ENCODE assay signal across 8 cellular contexts in the genomic region with DNA sequence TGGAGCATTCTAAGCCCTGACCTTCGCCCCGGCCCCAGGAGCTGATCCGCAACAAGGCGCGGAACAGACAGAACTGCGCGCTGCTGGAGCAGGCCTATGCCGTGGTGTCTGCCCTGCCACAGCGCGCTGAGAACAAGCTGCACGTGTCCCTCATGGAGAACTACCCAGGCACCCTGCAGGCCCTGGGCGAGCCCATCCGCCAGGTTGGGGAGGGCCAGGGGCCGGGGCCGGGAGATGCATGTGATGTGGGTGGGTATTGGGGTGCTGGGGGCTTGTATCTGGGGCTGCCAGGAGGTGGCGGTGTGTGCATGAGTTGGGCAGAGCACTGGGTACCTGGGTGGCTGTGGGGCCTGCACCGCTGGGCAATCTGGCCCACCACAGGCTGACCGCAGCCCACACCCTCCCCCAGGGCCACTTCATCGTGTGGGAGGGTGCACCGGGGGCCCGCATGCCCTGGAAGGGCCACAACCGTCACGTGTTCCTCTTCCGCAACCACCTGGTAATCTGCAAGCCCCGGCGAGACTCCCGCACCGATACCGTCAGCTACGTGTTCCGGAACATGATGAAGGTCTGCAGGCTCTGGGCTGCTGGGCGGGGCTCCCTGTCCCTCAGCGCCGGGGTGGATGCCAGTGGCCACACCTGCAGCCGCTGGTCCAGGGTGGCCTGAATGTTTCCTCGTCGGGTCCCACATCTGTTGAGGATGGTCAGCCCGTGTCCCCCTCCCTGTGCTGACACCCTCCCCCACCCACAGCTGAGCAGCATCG.
DNase-seq lines count a peak whose midpoint lies in the region; ATAC-seq and TF ChIP-seq lines count a peak whose summit lies in the region.

No MANE protein-coding gene starts in this region.

- H3K14ac ChIP-seq in H9 (ENCODE audit: insufficient read depth, low read length): no peak overlapping the region

- no peak overlapping the region for H2AK5ac ChIP-seq in H9 (ENCODE audit: insufficient read length, low read length)

- no peaks in the 10 kb centered on the region for H3K79me2 ChIP-seq in H9 (ENCODE audit: insufficient read depth, low read length)

- H3K4me2 ChIP-seq in H9 (ENCODE audit: insufficient read depth, insufficient read length, low read length): no peak overlapping the region

- H2BK15ac ChIP-seq in H9 (ENCODE audit: low read depth, low read length): no peak overlapping the region

- TF ChIP-seq CTCF in CD14-positive monocyte (IDR thresholded peaks at IDR 0.05) (no peak), H9 (conservative IDR thresholded peaks at IDR 0.05) (peak; percentile 66), body of pancreas (IDR thresholded peaks at IDR 0.05) (peak in 3 of 7 experiments; percentile 7 to 16 (median 10)), mucosa of descending colon (IDR thresholded peaks at IDR 0.05) (no peak)

- H3K18ac ChIP-seq in H9 (ENCODE audit: insufficient read length, low read depth, low read length): no peak overlapping the region

- H3K4me1 ChIP-seq in H9 (ENCODE audit: insufficient read depth, low read length): no peaks in the 10 kb centered on the region
- H3K4me1 ChIP-seq in body of pancreas: no peaks in the 10 kb centered on the region
- H3K4me1 ChIP-seq in mucosa of descending colon (ENCODE audit: low read depth): no peaks in the 10 kb centered on the region
- no peaks in the 10 kb centered on the region for H3K4me1 ChIP-seq in naive thymus-derived CD4-positive, alpha-beta T cell (ENCODE audit: control insufficient read depth in 2 of 2, insufficient read depth in 2 of 2, low read length in 2 of 2)

- intact Hi-C loops in CD14-positive monocyte (cut with micrococcal nuclease): no loop called here
- intact Hi-C loops in body of pancreas (cut with DNase I): no loop called here
- intact Hi-C loops in mucosa of descending colon (cut with DNase I, micrococcal nuclease): no loop called here
- intact Hi-C loops in naive thymus-derived CD4-positive, alpha-beta T cell (cut with micrococcal nuclease): no loop called here

- H3K9me3 ChIP-seq in H9 (ENCODE audit: control insufficient read depth, low read depth, low read length) (peaks cover 6% of the 10 kb centered on the region), body of pancreas (no peaks in the 10 kb centered on the region), mucosa of descending colon (no peaks in the 10 kb centered on the region)
- H3K9me3 ChIP-seq in naive thymus-derived CD4-positive, alpha-beta T cell (ENCODE audit: control insufficient read depth in 2 of 3, low read length in 3 of 3): peaks cover 0 to 8% (median 0%) of the 10 kb centered on the region in 3 experiments

- no peak overlapping the region for H4K91ac ChIP-seq in H9 (ENCODE audit: insufficient read length, low read depth, low read length)

- H3K27me3 Mint-ChIP-seq in CD14-positive monocyte (ENCODE audit: low read depth in 3 of 3) (no peaks in the 10 kb centered on the region), H9 (ENCODE audit: low read depth) (no peaks in the 10 kb centered on the region)
- no peaks in the 10 kb centered on the region for H3K27me3 Mint-ChIP-seq in naive thymus-derived CD4-positive, alpha-beta T cell

- no peaks in the 10 kb centered on the region for H3K23me2 ChIP-seq in H9 (ENCODE audit: insufficient read length, low read depth, low read length, poor library complexity, severe bottlenecking)

- H2BK12ac ChIP-seq in H9 (ENCODE audit: insufficient read length, low read depth, low read length): no peak overlapping the region

- DNase-seq in CD14-positive monocyte (ENCODE audit: low spot score) (peak; percentile 36), H9 (peak; percentile 70), body of pancreas (peak in 3 of 4 donors; percentile 3 to 10 (median 5)), mucosa of descending colon (peak in 2 of 3 donors; percentile 32 to 33), superior temporal gyrus (ENCODE audit: extremely low spot score) (no peak), foreskin melanocyte (no peak)
- no peak for DNase-seq in naive thymus-derived CD4-positive, alpha-beta T cell

- no peak overlapping the region for H3K4ac ChIP-seq in H9 (ENCODE audit: low read depth, low read length)

- no peak overlapping the region for H4K5ac ChIP-seq in H9 (ENCODE audit: insufficient read length, low read depth, low read length)

- CTCF ChIA-PET in naive thymus-derived CD4-positive, alpha-beta T cell (lab: Charles Lee): interaction anchor here (0.6 kb wide), 1 partner anchor 123 kb away, joined by 4 read pairs; no protein-coding TSS in a partner anchor

- POLR2A ChIA-PET in naive thymus-derived CD4-positive, alpha-beta T cell (lab: Charles Lee): no interaction called here

- H3K79me1 ChIP-seq in H9 (ENCODE audit: insufficient read depth, low read depth, low read length, poor library complexity, severe bottlenecking): no peaks in the 10 kb centered on the region

- H3K4me3 Mint-ChIP-seq in CD14-positive monocyte (no peak overlapping the region), H9 (no peak overlapping the region)
- H3K4me3 Mint-ChIP-seq in naive thymus-derived CD4-positive, alpha-beta T cell: no peak overlapping the region

- no peak overlapping the region for H3T11ph ChIP-seq in H9 (ENCODE audit: low read length)

- no peaks in the 10 kb centered on the region for H4K20me1 ChIP-seq in H9 (ENCODE audit: control insufficient read depth, insufficient read depth, insufficient read length)

- no peak overlapping the region for H2BK5ac ChIP-seq in H9 (ENCODE audit: insufficient read length, low read length)

- H3K4me1 Mint-ChIP-seq in CD14-positive monocyte (no peaks in the 10 kb centered on the region), H9 (no peaks in the 10 kb centered on the region)
- H3K4me1 Mint-ChIP-seq in naive thymus-derived CD4-positive, alpha-beta T cell: no peaks in the 10 kb centered on the region

- no peak for TF ChIP-seq POLR2A in body of pancreas (IDR thresholded peaks at IDR 0.05)

- H3K27ac Mint-ChIP-seq in CD14-positive monocyte (no peak overlapping the region), H9 (no peak overlapping the region)
- H3K27ac Mint-ChIP-seq in naive thymus-derived CD4-positive, alpha-beta T cell: no peak overlapping the region

- no peak overlapping the region for H3K4me3 ChIP-seq in body of pancreas
- H3K4me3 ChIP-seq in mucosa of descending colon: no peak overlapping the region
- no peak overlapping the region for H3K4me3 ChIP-seq in naive thymus-derived CD4-positive, alpha-beta T cell (ENCODE audit: low read length)

- no peak overlapping the region for H2BK20ac ChIP-seq in H9 (ENCODE audit: low read depth, low read length, poor library complexity, severe bottlenecking)

- no peak overlapping the region for H3K27ac ChIP-seq in H9 (ENCODE audit: insufficient read length, low read depth, low read length)
- H3K27ac ChIP-seq in body of pancreas: no peak overlapping the region
- H3K27ac ChIP-seq in naive thymus-derived CD4-positive, alpha-beta T cell (ENCODE audit: low read depth, low read length): no peak overlapping the region

- H3K23ac ChIP-seq in H9 (ENCODE audit: insufficient read length, low read depth, low read length): no peak overlapping the region

- no peak overlapping the region for H2BK120ac ChIP-seq in H9 (ENCODE audit: low read depth, low read length, poor library complexity, severe bottlenecking)

- WGBS in H9 (ENCODE audit: extremely low coverage, insufficient read length, low lambda C conversion rate): no CpG with 5 or more reads among the region's 39 CpGs
- 87% methylated on average over 39 of the region's 39 CpGs; no CpG with 5 or more reads in 1 of the 2 donors for WGBS in body of pancreas, 2 donors

- ATAC-seq in body of pancreas (no peak), mucosa of descending colon (no peak), HG03045 (IDR thresholded peaks at IDR 0.05; ENCODE audit: unreplicated experiment) (no peak)
- ATAC-seq in naive thymus-derived CD4-positive, alpha-beta T cell: no peak

- no peaks in the 10 kb centered on the region for H3K27me3 ChIP-seq in H9 (ENCODE audit: insufficient read depth, low read length)
- H3K27me3 ChIP-seq in body of pancreas: no peaks in the 10 kb centered on the region
- H3K27me3 ChIP-seq in naive thymus-derived CD4-positive, alpha-beta T cell (ENCODE audit: control insufficient read depth in 2 of 2, insufficient read depth in 2 of 2, low read length in 2 of 2): no peaks in the 10 kb centered on the region

- H3K36me3 ChIP-seq in body of pancreas (replicated peaks in 1 of 2; ENCODE audit: insufficient read depth in 1 of 2, low read depth in 2 of 2): no peaks in the 10 kb centered on the region
- H3K36me3 ChIP-seq in mucosa of descending colon (ENCODE audit: low read depth): no peaks in the 10 kb centered on the region
- H3K36me3 ChIP-seq in naive thymus-derived CD4-positive, alpha-beta T cell (ENCODE audit: control insufficient read depth in 2 of 3, insufficient read depth in 3 of 3, low read length in 3 of 3): peaks cover 0 to 73% (median 0%) of the 10 kb centered on the region in 3 experiments

- H2AFZ ChIP-seq in H9 (ENCODE audit: low read length): no peak overlapping the region

- no peak overlapping the region for H3K56ac ChIP-seq in H9 (ENCODE audit: insufficient read length, low read depth, low read length)

- H3K9me3 Mint-ChIP-seq in CD14-positive monocyte (peaks cover 0 to 2% (median 0%) of the 10 kb centered on the region in 7 donors), H9 (peaks cover 0 to 4% of the 10 kb centered on the region in 2 experiments; a peak in 1 of 5 replicates)
- H3K9me3 Mint-ChIP-seq in naive thymus-derived CD4-positive, alpha-beta T cell: peaks cover 0 to 11% (median 0%) of the 10 kb centered on the region in 11 donors

- no peaks in the 10 kb centered on the region for H3K36me3 Mint-ChIP-seq in CD14-positive monocyte
- H3K36me3 Mint-ChIP-seq in H9 (ENCODE audit: insufficient read depth in 1 of 3, low read depth in 3 of 3): peaks cover 20 to 30% (median 30%) of the 10 kb centered on the region in 3 experiments; a peak in 6 of 7 replicates
- H3K36me3 Mint-ChIP-seq in naive thymus-derived CD4-positive, alpha-beta T cell: peaks cover 9 to 45% (median 15%) of the 10 kb centered on the region in 5 donors

- no peak overlapping the region for H3K9ac ChIP-seq in H9 (ENCODE audit: extremely low read depth, insufficient read length, low read length)

- H4K8ac ChIP-seq in H9 (replicated peaks; ENCODE audit: insufficient read length, low read depth, low read length): no peak overlapping the region

Comparison
In these comparisons a context has a peak if more than half of its experiments do, and no peak if none do; other contexts are left out.
1. DNase-seq: peak in CD14-positive monocyte (single experiment), H9 (single experiment), body of pancreas (3 of 4) and mucosa of descending colon (2 of 3); none in naive thymus-derived CD4-positive, alpha-beta T cell (0 of 9), superior temporal gyrus (single experiment) and foreskin melanocyte (single experiment).